ENCODE assay signal across 1 cellular context in genomic region chr2:2613279-2614199, GRCh38.
TF ChIP-seq lines count a peak whose summit lies in the region.

No MANE protein-coding gene starts in this region.

TF ChIP-seq in K562, 482 proteins besides CTCF, POLR2A, EP300 and RAD21 (continued from another document and continues in another):
- TF ChIP-seq ZNF395 (CRISPR knock-in tag; IDR thresholded peaks at IDR 0.05) (no peak; the same call in none of the 2 replicates), GTF2A2 (tag; IDR thresholded peaks at IDR 0.05) (no peak), TSC22D4 (tag; IDR thresholded peaks at IDR 0.05) (no peak), EZH2 (IDR thresholded peaks at IDR 0.05; ENCODE audit: borderline replicate concordance, low read depth, low read length) (no peak), PRMT5 (CRISPR knock-in tag; IDR thresholded peaks at IDR 0.05) (no peak), TFAP4 (CRISPR knock-in tag; IDR thresholded peaks at IDR 0.05; ENCODE audit: borderline replicate concordance) (peak; percentile 65; the same call in 1 of the 2 replicates), ZNF280A (IDR thresholded peaks at IDR 0.05; ENCODE audit: low read depth, partially characterized antibody) (no peak), RAD51 (IDR thresholded peaks at IDR 0.05; ENCODE audit: borderline replicate concordance, low read depth) (peak; percentile 64; the same call in 1 of the 2 replicates), IFI16 (CRISPR knock-in tag; IDR thresholded peaks at IDR 0.05) (no peak), ZFP91 (CRISPR knock-in tag; IDR thresholded peaks at IDR 0.05) (no peak), PTRF (tag; IDR thresholded peaks at IDR 0.05) (no peak), HMGXB4 (CRISPR knock-in tag; IDR thresholded peaks at IDR 0.05) (no peak), ZNF561 (CRISPR knock-in tag; conservative IDR thresholded peaks at IDR 0.05) (no peak), KAT8 (IDR thresholded peaks at IDR 0.05; ENCODE audit: low read depth) (no peak), SUPT5H (IDR thresholded peaks at IDR 0.05) (no peak; the same call in 1 of the 2 replicates), POU5F1 (IDR thresholded peaks at IDR 0.05; ENCODE audit: borderline replicate concordance, low read depth, low read length, partially characterized antibody) (no peak), SRSF7 (optimal IDR thresholded peaks at IDR 0.05; ENCODE audit: low read depth, low read length) (no peak), ZKSCAN1 (IDR thresholded peaks at IDR 0.05; ENCODE audit: low read depth, low read length) (no peak; the same call in 1 of the 2 replicates), FOXA1 (IDR thresholded peaks at IDR 0.05; ENCODE audit: borderline replicate concordance) (no peak), SMARCA4 (IDR thresholded peaks at IDR 0.05) (no peak), ZSCAN29 (IDR thresholded peaks at IDR 0.05) (no peak), HCFC1 (IDR thresholded peaks at IDR 0.05; ENCODE audit: low read depth, low read length) (peak; percentile 98), ID3 (CRISPR knock-in tag; IDR thresholded peaks at IDR 0.05) (no peak), ID3 (tag; IDR thresholded peaks at IDR 0.05) (no peak), ZMIZ1 (IDR thresholded peaks at IDR 0.05; ENCODE audit: low read depth in 2 of 2, low read length in 2 of 2) (0 out of 4 replicates have a peak, but pooled peaks of 1 of the 2 experiments have one; percentile 16), ZNF830 (CRISPR knock-in tag; IDR thresholded peaks at IDR 0.05) (no peak), ARNT (IDR thresholded peaks at IDR 0.05) (peak in 1 of 2 experiments; percentile 90; a peak in 2 of 4 replicates), CC2D1A (IDR thresholded peaks at IDR 0.05) (no peak), TCF7 (IDR thresholded peaks at IDR 0.05; ENCODE audit: borderline replicate concordance) (no peak), BRF2 (IDR thresholded peaks at IDR 0.05; ENCODE audit: borderline replicate concordance, insufficient read depth, insufficient read length) (no peak), POLR2H (tag; IDR thresholded peaks at IDR 0.05; ENCODE audit: low read depth) (peak; percentile 79), AFF4 (CRISPR knock-in tag; IDR thresholded peaks at IDR 0.05) (no peak), DLX4 (CRISPR knock-in tag; IDR thresholded peaks at IDR 0.05) (no peak), ZNF217 (CRISPR knock-in tag; IDR thresholded peaks at IDR 0.05) (no peak), MED1 (CRISPR knock-in tag; IDR thresholded peaks at IDR 0.05; ENCODE audit: borderline replicate concordance) (no peak), SNAPC5 (CRISPR knock-in tag; IDR thresholded peaks at IDR 0.05) (no peak), VEZF1 (CRISPR knock-in tag; IDR thresholded peaks at IDR 0.05) (peak; percentile 34; the same call in 1 of the 2 replicates), NFIC (IDR thresholded peaks at IDR 0.05) (no peak), KDM1A (IDR thresholded peaks at IDR 0.05) (no peak), ZNF644 (tag; IDR thresholded peaks at IDR 0.05; ENCODE audit: low read depth) (peak; percentile 97)
